ENCODE assay signal across 8 cellular contexts in genomic region chr3:23809840-23810341, GRCh38. TPM values are rescaled to one million over a fixed set of nuclear protein-coding genes. Genes with fewer than 3 reads are reported as not detected.
DNase-seq lines count a peak whose midpoint lies in the region; ATAC-seq and TF ChIP-seq lines count a peak whose summit lies in the region.

No MANE protein-coding gene starts in this region.

- no TSS peak for BruUV-seq in Panc1 (replicated peaks; lab: Mats Ljungman, UMichigan)

- H3K4me3 ChIP-seq in Panc1 (ENCODE audit: low read depth in 2 of 2, low read length in 2 of 2): peak overlapping the region; percentile 63 to 68
- H3K4me3 ChIP-seq in ovary: peak overlapping the region; percentile 65

- TF ChIP-seq EP300 in ovary (IDR thresholded peaks at IDR 0.05): no peak

- no peak for TF ChIP-seq CTCF in Panc1 (IDR thresholded peaks at IDR 0.05)
- TF ChIP-seq CTCF in endothelial cell (IDR thresholded peaks at IDR 0.05; ENCODE audit: unreplicated experiment): no peak
- TF ChIP-seq CTCF in ovary (IDR thresholded peaks at IDR 0.05): no peak

- H3K9me3 ChIP-seq in Panc1 (ENCODE audit: control insufficient read depth, insufficient read depth, low read depth, low read length) (no peaks in the 10 kb centered on the region), ovary (no peaks in the 10 kb centered on the region)

- ATAC-seq in Panc1: no peak

- no peak for TF ChIP-seq POLR2A in ovary (IDR thresholded peaks at IDR 0.05)

- POLR2A ChIA-PET in Panc1 (lab: Charles Lee): no interaction called here

- WGBS in ovary, 3 donors: 74 to 75% (median 75%) methylated on average over 13 of the region's 13 CpGs

- no peaks in the 10 kb centered on the region for H3K9me3 Mint-ChIP-seq in endothelial cell (ENCODE audit: unreplicated experiment)

- H3K4me1 ChIP-seq in Panc1 (ENCODE audit: control insufficient read depth, insufficient read depth, low read length) (peaks cover 32% of the 10 kb centered on the region), ovary (ENCODE audit: insufficient read depth) (peaks cover 4% of the 10 kb centered on the region)

- peak overlapping the region; percentile 96 for H3K4me3 Mint-ChIP-seq in endothelial cell (ENCODE audit: unreplicated experiment)

- H3K36me3 Mint-ChIP-seq in endothelial cell (ENCODE audit: low read depth, unreplicated experiment): peaks cover 18% of the 10 kb centered on the region

- intact Hi-C loops in Panc1 (cut with micrococcal nuclease; ENCODE audit: unreplicated experiment) (loop anchor here (10.0 kb wide), 1 partner anchor 145 kb away; no protein-coding TSS in a partner anchor), ovary (cut with DNase I) (no loop called here)

- in situ Hi-C loops in Panc1 (cut with HindIII; ENCODE audit: low pct_unique_long_range_greater_than_20kb, low sequenced_read_pairs): no loop called here

- H3K27ac ChIP-seq in Panc1 (ENCODE audit: low read length) (peak overlapping the region; percentile 96), ovary (peak overlapping the region; percentile 58 to 80)

- peaks cover 11% of the 10 kb centered on the region for H3K27me3 Mint-ChIP-seq in endothelial cell (ENCODE audit: unreplicated experiment)

- peak overlapping the region; percentile 98 for H3K27ac Mint-ChIP-seq in endothelial cell (ENCODE audit: unreplicated experiment)

- CTCF ChIA-PET in Panc1 (lab: Charles Lee): no interaction called here

- peak in 2 of 3 experiments; percentile 44 to 66 for DNase-seq in NCI-H1417 (lab: John Stamatoyannopoulos, UW)
- DNase-seq in NCI-H1417 treated with DMSO at 0.1 percent for 48 hours (lab: John Stamatoyannopoulos, UW): no peak
- DNase-seq in Panc1 (ENCODE audit: low read depth, low spot score): no peak
- DNase-seq in endothelial cell (ENCODE audit: low spot score): no peak
- no peak for DNase-seq in ovary
- no peak for DNase-seq in ecto neural progenitor cell (ENCODE audit: low spot score)
- no peak for DNase-seq in NCI-H1048 (lab: John Stamatoyannopoulos, UW)
- DNase-seq in NCI-H187 (lab: John Stamatoyannopoulos, UW): no peak

- H3K27me3 ChIP-seq in Panc1 (ENCODE audit: control insufficient read depth, insufficient read depth, low read length) (no peaks in the 10 kb centered on the region), ovary (no peaks in the 10 kb centered on the region)

- H3K4me1 Mint-ChIP-seq in endothelial cell (ENCODE audit: unreplicated experiment): peaks cover 40% of the 10 kb centered on the region

- H3K36me3 ChIP-seq in Panc1 (ENCODE audit: control insufficient read depth, insufficient read depth, low read length) (peaks cover 8% of the 10 kb centered on the region; the same call in 1 of the 2 replicates), ovary (no peaks in the 10 kb centered on the region)

RNA-seq across cellular contexts. Expression of gene UBE2E1, which starts 4.1 kb away (rescaled TPM):
- total RNA-seq in Panc1 (2021; ENCODE audit: unreplicated experiment) (127 TPM), endothelial cell (ENCODE audit: unreplicated experiment) (129 TPM), ovary (10 to 100 TPM; 65.2 to 78.4 (median 76.7) TPM)
- polyA plus RNA-seq in Panc1 (2012; ENCODE audit: insufficient read length): 103 TPM
- polyA plus RNA-seq in ovary: 100 to 1,000 TPM in 1 of 2 donors, 10 to 100 TPM in 1; 65.9 to 133 TPM

Comparison
In these comparisons a context has a peak if more than half of its experiments do, and no peak if none do; other contexts are left out.
1. DNase-seq: peak in NCI-H1417 (2 of 3); none in NCI-H1417 treated with DMSO at 0.1 percent for 48 hours (single experiment), Panc1 (single experiment), endothelial cell (single experiment), ovary (0 of 5), ecto neural progenitor cell (single experiment), NCI-H1048 (single experiment) and NCI-H187 (0 of 2).